In the genomic region with DNA sequence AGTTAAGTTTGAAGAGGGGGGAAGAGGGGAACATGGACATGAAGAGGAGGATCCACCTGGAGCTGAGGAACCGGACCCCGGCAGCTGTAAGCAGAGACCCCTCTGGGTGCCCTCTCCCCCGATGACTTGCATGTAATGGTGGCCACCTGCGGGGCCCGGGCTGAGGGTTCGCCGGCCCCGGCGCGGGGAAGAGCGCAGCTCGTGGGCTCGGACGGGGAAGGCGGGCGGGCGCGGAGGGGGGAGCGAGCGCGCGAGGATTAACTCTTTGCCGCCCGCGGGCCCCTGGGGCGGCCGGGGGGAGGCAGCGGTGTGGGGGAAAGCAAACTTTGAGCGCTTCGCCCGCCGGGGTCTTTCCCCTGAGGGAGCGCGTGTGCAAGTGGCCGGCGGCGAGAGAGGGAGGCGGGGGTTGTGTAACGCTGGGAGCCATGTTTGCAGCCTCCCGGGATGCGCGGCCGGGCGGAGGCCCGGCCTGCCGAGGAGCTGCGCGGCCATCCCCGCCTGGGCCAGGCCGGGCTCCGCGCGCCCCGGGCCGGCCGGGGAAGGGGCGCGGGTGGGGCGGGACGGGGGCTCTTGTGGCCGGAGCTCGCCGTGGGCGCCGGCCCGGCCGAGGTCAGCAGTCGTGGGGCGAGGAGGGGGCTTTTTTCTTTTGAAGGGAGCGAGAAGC, we compare ENCODE assay signal across 8 cellular contexts. TPM values are rescaled to one million over a fixed set of nuclear protein-coding genes. Genes with fewer than 3 reads are reported as not detected.
A peak's percentile ranks its signal among the peaks of the same experiment; 100 is the strongest.
DNase-seq lines count a peak whose midpoint lies in the region; ATAC-seq and TF ChIP-seq lines count a peak whose summit lies in the region.

No MANE protein-coding gene starts in this region.

- peaks cover 4% of the 10 kb centered on the region for H3K9me3 ChIP-seq in SJSA1 (replicated peaks)
- H3K9me3 ChIP-seq in vagina, result no peaks in the 10 kb centered on the region

- no peak for TF ChIP-seq CTCF in vagina (IDR thresholded peaks at IDR 0.05)

- H3K27ac ChIP-seq in SJSA1 (peak overlapping the region; percentile 100), rectal smooth muscle tissue (ENCODE audit: low read depth, low read length) (peak overlapping the region; percentile 97), vagina (peak overlapping the region; percentile 100)

- peak; percentile 11 for ATAC-seq in HG03066 (IDR thresholded peaks at IDR 0.05; ENCODE audit: low read depth, unreplicated experiment)

- H3K4me1 ChIP-seq in SJSA1 (replicated peaks) (peaks cover 22% of the 10 kb centered on the region), rectal smooth muscle tissue (ENCODE audit: control insufficient read depth, insufficient read depth, low read length) (peaks cover 4% of the 10 kb centered on the region), vagina (peaks cover 65% of the 10 kb centered on the region)

- peaks cover 35% of the 10 kb centered on the region for H3K36me3 ChIP-seq in SJSA1
- no peaks in the 10 kb centered on the region for H3K36me3 ChIP-seq in rectal smooth muscle tissue (ENCODE audit: control insufficient read depth, insufficient read depth, low read length)
- H3K36me3 ChIP-seq in vagina, result no peaks in the 10 kb centered on the region

- H3K9ac ChIP-seq in rectal smooth muscle tissue (ENCODE audit: low read length), result peak overlapping the region; percentile 95

- intact Hi-C loops in vagina (cut with DNase I), result loop anchor here (5.0 to 10.0 kb wide), 2 partner anchors 59 to 74 kb away; a partner anchor contains a TSS

- peak in 1 of 2 donors; percentile 20 for TF ChIP-seq POLR2A in vagina (IDR thresholded peaks at IDR 0.05)

- H3K27me3 ChIP-seq in SJSA1 (replicated peaks) (no peaks in the 10 kb centered on the region; the same call in 1 of the 2 replicates), rectal smooth muscle tissue (ENCODE audit: control insufficient read depth, insufficient read depth, low read length) (no peaks in the 10 kb centered on the region), vagina (no peaks in the 10 kb centered on the region)

- peak; percentile 34 to 41 for DNase-seq in NCI-H2081 (lab: John Stamatoyannopoulos, UW)
- no peak for DNase-seq in NCI-H2081 treated with DMSO at 0.1 percent for 48 hours (lab: John Stamatoyannopoulos, UW)
- peak; percentile 49 to 73 for DNase-seq in SJSA1 (ENCODE audit: low read depth in 1 of 2, low spot score in 2 of 2)
- peak; percentile 25 for DNase-seq in amniotic epithelial cell (ENCODE audit: low read depth)
- DNase-seq in hepatic stellate cell (ENCODE audit: low spot score), result peak; percentile 58
- no peak for DNase-seq in vagina (ENCODE audit: extremely low spot score in 2 of 2)

- H3K4me3 ChIP-seq in SJSA1, result peak overlapping the region; percentile 99
- H3K4me3 ChIP-seq in rectal smooth muscle tissue (ENCODE audit: low read length), result peak overlapping the region; percentile 92
- peak overlapping the region; percentile 96 to 98 for H3K4me3 ChIP-seq in vagina

RNA-seq across cellular contexts. Expression of a gene that starts 0.5 kb away (rescaled TPM):
- total RNA-seq in SJSA1 (2014; rRNA removed; shearing (Covaris generic)), result 10.1 and 15.1 TPM in 2 replicates
- total RNA-seq in vagina, result 75.1 TPM

RNA-seq across cellular contexts. Expression of a gene that starts 45.7 kb away (rescaled TPM):
- not detected in 2 replicates for total RNA-seq in SJSA1 (2014; rRNA removed; shearing (Covaris generic))
- total RNA-seq in vagina, result not detected

Comparison
In these comparisons a context has a peak if more than half of its experiments do, and no peak if none do; other contexts are left out.
1. DNase-seq: peak in NCI-H2081 (2 of 2), SJSA1 (2 of 2), amniotic epithelial cell (single experiment) and hepatic stellate cell (single experiment); none in NCI-H2081 treated with DMSO at 0.1 percent for 48 hours (single experiment) and vagina (0 of 2).
2. Peak in every context shown above with its lines, with median percentiles within 50 percentile points of each other: H3K27ac ChIP-seq and H3K4me3 ChIP-seq.